20 cellular contexts compared by ENCODE assay signal in genomic region chr11:15665368-15665871, GRCh38.
DNase-seq lines count a peak whose midpoint lies in the region; ATAC-seq and TF ChIP-seq lines count a peak whose summit lies in the region.
"Had no signal": no experiment of that assay in that cellular context is flagged by ENCODE, and none has a peak within 500 bp of the region (broad histone marks: within the 10 kb centered on the region; RNA-seq: fewer than 3 reads in every experiment).

No MANE protein-coding gene starts in this region.

- 40% methylated on average over 3 of the region's 4 CpGs for WGBS in right lobe of liver (ENCODE audit: insufficient coverage, low coverage, low lambda C conversion rate, missing lambda C conversion rate)

- peak; percentile 28 for DNase-seq in HuH-7 (ENCODE audit: low spot score)
- DNase-seq in brain microvascular endothelial cell: peak; percentile 81
- no peak for DNase-seq in right lobe of liver
- DNase-seq in NCI-H2107 (lab: John Stamatoyannopoulos, UW): no peak
- DNase-seq in iPS-NIHi7 (ENCODE audit: extremely low spot score): no peak
- no peak for DNase-seq in stimulated activated CD8-positive, alpha-beta memory T cell treated with anti-CD3 and anti-CD28 coated beads, Interleukin-4, amount 100 ng/mL, for 48 hours
- no peak for DNase-seq in NCI-H446 treated with DMSO at 0.1 percent for 48 hours (lab: John Stamatoyannopoulos, UW)
- DNase-seq: activated CD8-positive, alpha-beta T cell treated with anti-CD3 and anti-CD28 coated beads, Interleukin-2, amount 10 ng/mL, durations not matched to agents 7 days and 5 days; cortex of kidney; GOT3; Karpas-422; lower lobe of right lung; NCI-H1694; NCI-H510A; nephron progenitor cell; stimulated activated CD4-positive, alpha-beta T cell treated with anti-CD3 and anti-CD28 coated beads, Interleukin-4, amount 100 ng/mL, for 4 hours; tibial artery had no signal

- TF ChIP-seq POLR2A in right lobe of liver (IDR thresholded peaks at IDR 0.05): no peak

- intact Hi-C loops in right lobe of liver (cut with DNase I): no loop called here

- H3K36me3 ChIP-seq in brain microvascular endothelial cell (replicated peaks) (no peaks in the 10 kb centered on the region), right lobe of liver (no peaks in the 10 kb centered on the region)
- H3K36me3 ChIP-seq: lower lobe of right lung, tibial artery had no signal

- H3K27me3 ChIP-seq in brain microvascular endothelial cell (replicated peaks) (no peaks in the 10 kb centered on the region), right lobe of liver (no peaks in the 10 kb centered on the region)
- H3K27me3 ChIP-seq: tibial artery had no signal

- peak; percentile 57 to 86 (median 81) for ATAC-seq in right lobe of liver
- ATAC-seq: activated CD8-positive, alpha-beta T cell treated with anti-CD3 and anti-CD28 coated beads, Interleukin-2, amount 10 ng/mL, durations not matched to agents 7 days and 5 days; sciatic nerve had no signal

- peak; percentile 25 for TF ChIP-seq CTCF in C4-2B (conservative IDR thresholded peaks at IDR 0.05)
- TF ChIP-seq CTCF in brain microvascular endothelial cell (IDR thresholded peaks at IDR 0.05; ENCODE audit: low read depth, low read length, missing control alignments): no peak
- TF ChIP-seq CTCF in right lobe of liver (IDR thresholded peaks at IDR 0.05): no peak

- no peaks in the 10 kb centered on the region for H3K9me3 ChIP-seq in right lobe of liver
- H3K9me3 ChIP-seq: lower lobe of right lung, tibial artery had no signal

- peaks cover 0 to 25% (median 12%) of the 10 kb centered on the region in 4 donors for H3K4me1 ChIP-seq in right lobe of liver

- H3K27ac ChIP-seq in C4-2B (peak overlapping the region; percentile 24; the same call in 1 of the 2 replicates), brain microvascular endothelial cell (peak overlapping the region; percentile 60), right lobe of liver (no peak overlapping the region)
- H3K27ac ChIP-seq: lower lobe of right lung, SK-N-MC, tibial artery had no signal

- H3K4me3 ChIP-seq in brain microvascular endothelial cell (ENCODE audit: low read depth, low read length) (no peak overlapping the region), right lobe of liver (no peak overlapping the region)
- H3K4me3 ChIP-seq: lower lobe of right lung, SK-N-MC, tibial artery had no signal

- in situ Hi-C loops in brain microvascular endothelial cell (cut with HindIII; ENCODE audit: low pct_ligation_motif_present, low sequenced_read_pairs): no loop called here

Comparison
In these comparisons a context has a peak if more than half of its experiments do, and no peak if none do; other contexts are left out.
1. H3K27ac ChIP-seq: peak in C4-2B (single experiment) and brain microvascular endothelial cell (single experiment); none in right lobe of liver (0 of 3).
2. DNase-seq: peak in HuH-7 (single experiment) and brain microvascular endothelial cell (single experiment); none in right lobe of liver (0 of 3), NCI-H2107 (single experiment), iPS-NIHi7 (single experiment), stimulated activated CD8-positive, alpha-beta memory T cell treated with anti-CD3 and anti-CD28 coated beads, Interleukin-4, amount 100 ng/mL, for 48 hours (single experiment) and NCI-H446 treated with DMSO at 0.1 percent for 48 hours (single experiment).